Comparison of ENCODE assay signal across 18 cellular contexts in the genomic region with DNA sequence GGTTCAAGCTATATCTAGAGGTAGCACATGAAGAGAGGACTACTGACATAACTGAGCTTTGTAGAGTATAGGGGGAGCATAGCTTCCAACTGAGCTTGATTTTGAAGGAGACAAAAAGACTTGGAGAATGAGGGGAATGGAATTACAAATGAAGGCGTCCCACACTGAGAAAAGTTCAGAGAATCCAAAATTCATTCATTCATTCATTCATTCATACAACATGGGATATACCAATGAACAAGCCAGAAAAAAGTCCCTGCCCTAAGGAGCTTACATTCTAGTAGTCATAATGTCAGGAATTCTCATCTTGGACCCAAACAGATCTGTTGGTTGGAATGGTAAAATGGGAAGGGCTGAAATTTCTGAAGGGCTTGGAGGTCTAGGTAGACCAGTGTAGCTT.
DNase-seq lines count a peak whose midpoint lies in the region; ATAC-seq, FAIRE-seq and TF ChIP-seq lines count a peak whose summit lies in the region.
"Had no signal": no experiment of that assay in that cellular context is flagged by ENCODE, and none has a peak within 500 bp of the region (broad histone marks: within the 10 kb centered on the region; RNA-seq: fewer than 3 reads in every experiment).

No MANE protein-coding gene starts in this region.

- CTCF ChIA-PET in GM12878 (lab: Yijun Ruan, JAX), result interaction anchor here (0.7 to 3.1 kb wide), 11 partner anchors 11 to 124 kb away, joined by 3 to 20 read pairs (median 3); partner anchors contain the start of gene TCTN3

- intact Hi-C loops in activated CD4-positive, alpha-beta T cell treated with anti-CD3 and anti-CD28 coated beads, Interleukin-2, amount 10 ng/mL, durations not matched to agents 24 days and 14 days (cut with micrococcal nuclease), result loop anchor here (2.0 kb wide), 1 partner anchor 21 kb away; no protein-coding TSS in a partner anchor
- intact Hi-C loops in GM12878 (cut with micrococcal nuclease; ENCODE audit: unreplicated experiment), result no loop called here

- H3K9me3 ChIP-seq in GM12878 (replicated peaks; ENCODE audit: control insufficient read depth, insufficient read depth, low read length), result peaks cover 5% of the 10 kb centered on the region; the same call in 2 of the 3 replicates
- no peaks in the 10 kb centered on the region for H3K9me3 ChIP-seq in suprapubic skin
- H3K9me3 ChIP-seq: Peyer's patch had no signal

- SMC1A ChIA-PET in GM12878 (lab: Charles Lee; ENCODE audit: uncharacterized antibody, unreplicated experiment), result interaction anchor here (2.5 to 13.6 kb wide), 7 partner anchors 13 to 123 kb away, joined by 21 to 359 read pairs (median 102); partner anchors contain the start of genes ENTPD1 and TCTN3

- no peak for TF ChIP-seq RAD21 in GM12878 (IDR thresholded peaks at IDR 0.05; ENCODE audit: insufficient read depth, low read depth, low read length)

- no peak for ATAC-seq in GM12878
- ATAC-seq in naive B cell (ENCODE audit: low read depth in 2 of 2), result no peak
- ATAC-seq: HCT116, K562 had no signal

- H3K79me2 ChIP-seq in GM12878 (ENCODE audit: control insufficient read depth, insufficient read depth, low read length), result peaks cover 90% of the 10 kb centered on the region

- POLR2A ChIA-PET in GM12878 (lab: Charles Lee), result interaction anchor here (1.0 to 11.1 kb wide), 9 partner anchors 9 to 60 kb away, joined by 3 to 176 read pairs (median 17); partner anchors contain the start of gene ENTPD1

- TF ChIP-seq CTCF in GM12878 (IDR thresholded peaks at IDR 0.05 in 2 of 3, conservative IDR thresholded peaks at IDR 0.05 in 1 of 3; ENCODE audit: control insufficient read depth in 2 of 3, extremely low read depth in 1 of 3, insufficient read depth in 1 of 3, low read depth in 3 of 3, low read length in 3 of 3) (no peak), suprapubic skin (IDR thresholded peaks at IDR 0.05) (no peak)

- TF ChIP-seq EP300 in GM12878 (IDR thresholded peaks at IDR 0.05; ENCODE audit: borderline replicate concordance in 1 of 2, control insufficient read depth in 1 of 2, low read depth in 2 of 2, low read length in 2 of 2) (no peak), suprapubic skin (IDR thresholded peaks at IDR 0.05) (no peak)

- TF ChIP-seq POLR2A in GM12878 (IDR thresholded peaks at IDR 0.05; ENCODE audit: low read depth, low read length), result 0 out of 2 replicates have a peak, but pooled peaks have one; percentile 11
- no peak for TF ChIP-seq POLR2A in suprapubic skin (IDR thresholded peaks at IDR 0.05)

- no TSS peak for BruUV-seq in GM12878 (replicated peaks; lab: Mats Ljungman, UMichigan)

- H3K36me3 Mint-ChIP-seq in activated CD4-positive, alpha-beta T cell treated with anti-CD3 and anti-CD28 coated beads, Interleukin-2, amount 10 ng/mL, durations not matched to agents 24 days and 14 days (ENCODE audit: low read depth), result peaks cover 7% of the 10 kb centered on the region
- peaks cover 12 to 14% of the 10 kb centered on the region in 2 donors for H3K36me3 Mint-ChIP-seq in naive B cell
- H3K36me3 Mint-ChIP-seq: CD4-positive, alpha-beta memory T cell had no signal

- no peak overlapping the region for H2AFZ ChIP-seq in GM12878 (ENCODE audit: control insufficient read depth, low read depth, low read length)
- H2AFZ ChIP-seq: GM23248 had no signal

- RAD21 ChIA-PET in GM12878 (lab: Charles Lee; ENCODE audit: unreplicated experiment), result interaction anchor here (1.1 to 11.3 kb wide), 8 partner anchors 11 to 124 kb away, joined by 3 to 260 read pairs (median 58); partner anchors contain the start of genes ENTPD1 and TCTN3

- no peaks in the 10 kb centered on the region for H3K27me3 Mint-ChIP-seq in activated CD4-positive, alpha-beta T cell treated with anti-CD3 and anti-CD28 coated beads, Interleukin-2, amount 10 ng/mL, durations not matched to agents 24 days and 14 days
- H3K27me3 Mint-ChIP-seq in naive B cell, result no peaks in the 10 kb centered on the region

- peaks cover 12% of the 10 kb centered on the region for H3K9me3 Mint-ChIP-seq in activated CD4-positive, alpha-beta T cell treated with anti-CD3 and anti-CD28 coated beads, Interleukin-2, amount 10 ng/mL, durations not matched to agents 24 days and 14 days
- peaks cover 0 to 5% (median 0%) of the 10 kb centered on the region in 7 donors for H3K9me3 Mint-ChIP-seq in naive B cell

- peaks cover 34% of the 10 kb centered on the region for H3K4me1 Mint-ChIP-seq in activated CD4-positive, alpha-beta T cell treated with anti-CD3 and anti-CD28 coated beads, Interleukin-2, amount 10 ng/mL, durations not matched to agents 24 days and 14 days
- peaks cover 30 to 85% (median 61%) of the 10 kb centered on the region in 3 donors for H3K4me1 Mint-ChIP-seq in naive B cell

- WGBS in GM12878 (ENCODE audit: insufficient coverage, insufficient replicate concordance, low lambda C conversion rate, missing lambda C conversion rate), result 92% methylated on average over 1 of the region's 1 CpG
- WGBS in suprapubic skin, result 100% methylated on average over 1 of the region's 1 CpG

- no peak overlapping the region for H3K4me3 ChIP-seq in GM12878
- no peak overlapping the region for H3K4me3 ChIP-seq in suprapubic skin
- H3K4me3 ChIP-seq: GM23248, K562, Peyer's patch had no signal

- no peak overlapping the region for H3K4me2 ChIP-seq in GM12878 (ENCODE audit: control insufficient read depth, insufficient read depth)

- H3K27me3 ChIP-seq in GM12878 (replicated peaks in 1 of 2; ENCODE audit: control insufficient read depth in 2 of 2, insufficient read depth in 2 of 2, low read length in 1 of 2), result no peaks in the 10 kb centered on the region
- H3K27me3 ChIP-seq in suprapubic skin, result no peaks in the 10 kb centered on the region
- H3K27me3 ChIP-seq: Peyer's patch had no signal

- H3K9ac ChIP-seq in GM12878 (ENCODE audit: control insufficient read depth, insufficient read depth, low read length), result no peak overlapping the region
- H3K9ac ChIP-seq: GM23248 had no signal

- H4K20me1 ChIP-seq in GM12878 (ENCODE audit: control insufficient read depth, insufficient read depth), result no peaks in the 10 kb centered on the region

- H3K4me3 Mint-ChIP-seq in activated CD4-positive, alpha-beta T cell treated with anti-CD3 and anti-CD28 coated beads, Interleukin-2, amount 10 ng/mL, durations not matched to agents 24 days and 14 days, result no peak overlapping the region
- peak overlapping the region in 1 of 8 donors; percentile 26 for H3K4me3 Mint-ChIP-seq in naive B cell
- H3K4me3 Mint-ChIP-seq: CD4-positive, alpha-beta memory T cell had no signal

- FAIRE-seq in GM12878 (lab: Jason Lieb, UNC), result no peak
- FAIRE-seq: K562 had no signal

- DNase-seq in activated CD4-positive, alpha-beta T cell treated with anti-CD3 and anti-CD28 coated beads, Interleukin-2, amount 10 ng/mL, durations not matched to agents 24 days and 14 days, result no peak
- no peak for DNase-seq in activated CD4-positive, alpha-beta T cell treated with anti-CD3 and anti-CD28 coated beads for 1 hour
- no peak for DNase-seq in GM12878 (ENCODE audit: low read depth, low spot score)
- DNase-seq in naive B cell, result no peak
- no peak for DNase-seq in suprapubic skin (ENCODE audit: low spot score in 2 of 2)
- no peak for DNase-seq in NCI-H2196 treated with DMSO at 0.1 percent for 48 hours (lab: John Stamatoyannopoulos, UW; ENCODE audit: unreplicated experiment)
- DNase-seq in cerebellar nuclear complex (lab: John Stamatoyannopoulos, UW), result no peak
- DNase-seq in NCI-H748 treated with DMSO at 0.1 percent for 48 hours (lab: John Stamatoyannopoulos, UW), result no peak
- DNase-seq: 8988T; CD4-positive, alpha-beta memory T cell; NCI-H1436; NCI-H2029 treated with DMSO at 0.1 percent for 48 hours; NCI-H510A treated with DMSO at 0.1 percent for 48 hours; Peyer's patch; SHP77 had no signal

- H3K36me3 ChIP-seq in GM12878 (ENCODE audit: control insufficient read depth in 2 of 2, insufficient read depth in 2 of 2, low read length in 1 of 2) (peaks cover 20 to 23% of the 10 kb centered on the region in 2 experiments), suprapubic skin (no peaks in the 10 kb centered on the region)
- H3K36me3 ChIP-seq: Peyer's patch had no signal

- in situ Hi-C loops in GM12878 (cut with MboI), result no loop called here

- H3K27ac ChIP-seq in GM12878 (ENCODE audit: control insufficient read depth, insufficient read depth) (peak overlapping the region; percentile 85), suprapubic skin (peak overlapping the region; percentile 24)
- H3K27ac ChIP-seq: GM23248 had no signal

- H3K4me1 ChIP-seq in GM12878 (ENCODE audit: control insufficient read depth, insufficient read depth, low read length), result peaks cover 54% of the 10 kb centered on the region
- peaks cover 37% of the 10 kb centered on the region for H3K4me1 ChIP-seq in suprapubic skin

- H3K27ac Mint-ChIP-seq in activated CD4-positive, alpha-beta T cell treated with anti-CD3 and anti-CD28 coated beads, Interleukin-2, amount 10 ng/mL, durations not matched to agents 24 days and 14 days, result peak overlapping the region; percentile 50
- H3K27ac Mint-ChIP-seq in naive B cell, result peak overlapping the region in 5 of 6 donors; percentile 2 to 81 (median 69)

TF ChIP-seq in GM12878, 131 proteins besides CTCF, POLR2A, EP300 and RAD21 (continues in another document):
- TF ChIP-seq BRCA1 (IDR thresholded peaks at IDR 0.05; ENCODE audit: low read depth, low read length) (no peak), ZBTB4 (CRISPR knock-in tag; IDR thresholded peaks at IDR 0.05) (no peak), BMI1 (IDR thresholded peaks at IDR 0.05; ENCODE audit: borderline replicate concordance) (0 out of 2 replicates have a peak, but pooled peaks have one; percentile 15), SMAD5 (IDR thresholded peaks at IDR 0.05; ENCODE audit: low read depth) (no peak), HDAC2 (IDR thresholded peaks at IDR 0.05) (no peak)
